8 cellular contexts compared by ENCODE assay signal in the genomic region with DNA sequence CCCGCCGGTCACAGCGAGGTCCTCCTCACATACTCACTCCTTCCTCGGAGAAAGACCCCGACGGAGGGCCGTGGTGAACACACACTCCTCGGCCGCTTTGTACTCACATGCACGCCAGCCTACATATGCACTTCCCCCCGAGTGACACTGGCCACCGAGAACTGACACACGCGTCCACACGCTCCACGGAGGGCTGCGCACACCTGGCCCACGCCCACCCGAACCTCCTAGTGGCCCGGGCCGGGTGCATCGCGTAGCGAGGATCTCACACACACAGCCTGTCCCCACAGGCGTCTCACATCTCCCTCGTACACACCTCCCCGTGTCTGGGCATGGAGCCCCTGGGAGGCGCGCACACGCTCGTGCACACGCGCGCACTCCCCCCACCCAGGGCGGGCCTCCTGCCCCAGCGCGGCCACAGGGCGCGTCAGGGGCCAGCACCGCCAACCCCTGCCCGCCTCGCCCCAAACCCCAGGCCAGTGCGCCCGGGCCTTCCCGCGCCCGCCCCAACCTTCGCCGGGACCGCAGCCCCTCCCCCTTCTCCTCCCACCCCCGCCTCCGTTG. TPM values are rescaled to one million over a fixed set of nuclear protein-coding genes. Genes with fewer than 3 reads are reported as not detected.
DNase-seq lines count a peak whose midpoint lies in the region; ATAC-seq and TF ChIP-seq lines count a peak whose summit lies in the region.

No MANE protein-coding gene starts in this region.

- peak overlapping the region; percentile 95 for H3K27ac Mint-ChIP-seq in neural crest cell (ENCODE audit: unreplicated experiment)

- peak in 2 of 3 experiments; percentile 57 to 84 for DNase-seq in NCI-H1417 (lab: John Stamatoyannopoulos, UW)
- DNase-seq in NCI-H1417 treated with DMSO at 0.1 percent for 48 hours (lab: John Stamatoyannopoulos, UW) = no peak
- peak; percentile 50 for DNase-seq in RWPE2 (ENCODE audit: low spot score)
- no peak for DNase-seq in esophagus muscularis mucosa (ENCODE audit: extremely low spot score)
- DNase-seq in neural crest cell (ENCODE audit: low read depth, low spot score) = peak; percentile 53
- no peak for DNase-seq in HUDEP-2 (lab: John Stamatoyannopoulos, UW; ENCODE audit: unreplicated experiment in 76 of 76)
- no peak for DNase-seq in stimulated activated CD4-positive, alpha-beta T cell treated with anti-CD3 and anti-CD28 coated beads, Interleukin-4, amount 100 ng/mL, for 4 hours
- DNase-seq in NCI-H2081 (lab: John Stamatoyannopoulos, UW) = no peak

- TF ChIP-seq EP300 in esophagus muscularis mucosa (IDR thresholded peaks at IDR 0.05) = no peak

- H3K27ac ChIP-seq in RWPE2 (ENCODE audit: poor library complexity, severe bottlenecking) = no peak overlapping the region
- H3K27ac ChIP-seq in esophagus muscularis mucosa (replicated peaks in 1 of 4) = peak overlapping the region; percentile 95 to 98 (median 96)

- no peaks in the 10 kb centered on the region for H3K9me3 Mint-ChIP-seq in neural crest cell

- peak overlapping the region; percentile 91 for H3K4me3 Mint-ChIP-seq in neural crest cell

- no peaks in the 10 kb centered on the region for H3K36me3 ChIP-seq in RWPE2 (ENCODE audit: low read depth)
- no peaks in the 10 kb centered on the region for H3K36me3 ChIP-seq in esophagus muscularis mucosa

- ATAC-seq in RWPE2 (ENCODE audit: low read depth) = no peak

- no peak for TF ChIP-seq POLR2A in esophagus muscularis mucosa (IDR thresholded peaks at IDR 0.05; ENCODE audit: low read depth)

- peaks cover 5% of the 10 kb centered on the region for H3K27me3 Mint-ChIP-seq in neural crest cell (ENCODE audit: low read depth)

- no peaks in the 10 kb centered on the region for H3K36me3 Mint-ChIP-seq in neural crest cell (ENCODE audit: low read depth)

- H3K4me1 ChIP-seq in RWPE2 (ENCODE audit: insufficient read depth, poor library complexity, severe bottlenecking) (no peaks in the 10 kb centered on the region), esophagus muscularis mucosa (peaks cover 6 to 50% (median 39%) of the 10 kb centered on the region in 4 donors)

- H3K27me3 ChIP-seq in RWPE2 (ENCODE audit: insufficient read depth, poor library complexity, severe bottlenecking) = peaks cover 71% of the 10 kb centered on the region
- peaks cover 0 to 4% (median 0%) of the 10 kb centered on the region in 4 donors for H3K27me3 ChIP-seq in esophagus muscularis mucosa

- peaks cover 20% of the 10 kb centered on the region for H3K4me1 Mint-ChIP-seq in neural crest cell

- intact Hi-C loops in esophagus muscularis mucosa (cut with DNase I) = loop anchor here (5.0 kb wide), 1 partner anchor 66 kb away; no protein-coding TSS in a partner anchor

- TF ChIP-seq CTCF in RWPE2 (IDR thresholded peaks at IDR 0.05; ENCODE audit: poor library complexity, severe bottlenecking) (no peak), esophagus muscularis mucosa (IDR thresholded peaks at IDR 0.05) (no peak), neural crest cell (conservative IDR thresholded peaks at IDR 0.05) (no peak)

- H3K4me3 ChIP-seq in RWPE2 (ENCODE audit: severe bottlenecking) (peak overlapping the region; percentile 32), esophagus muscularis mucosa (peak overlapping the region; percentile 83 to 95 (median 90))

- WGBS in esophagus muscularis mucosa = 2% methylated on average over 23 of the region's 52 CpGs

- H3K9me3 ChIP-seq in RWPE2 (ENCODE audit: severe bottlenecking) (no peaks in the 10 kb centered on the region), esophagus muscularis mucosa (no peaks in the 10 kb centered on the region)

RNA-seq across cellular contexts. Expression of a gene that starts 0.4 kb away (rescaled TPM):
- total RNA-seq in esophagus muscularis mucosa = 10 to 100 TPM; 33.1 to 54.0 (median 38.9) TPM
- total RNA-seq in neural crest cell = 15.9 and 16.1 TPM in 2 replicates

Comparison
In these comparisons a context has a peak if more than half of its experiments do, and no peak if none do; other contexts are left out.
1. DNase-seq: peak in NCI-H1417 (2 of 3), RWPE2 (single experiment) and neural crest cell (single experiment); none in NCI-H1417 treated with DMSO at 0.1 percent for 48 hours (single experiment), esophagus muscularis mucosa (single experiment), HUDEP-2 (0 of 76), stimulated activated CD4-positive, alpha-beta T cell treated with anti-CD3 and anti-CD28 coated beads, Interleukin-4, amount 100 ng/mL, for 4 hours (0 of 2) and NCI-H2081 (0 of 2).